In the genomic region with DNA sequence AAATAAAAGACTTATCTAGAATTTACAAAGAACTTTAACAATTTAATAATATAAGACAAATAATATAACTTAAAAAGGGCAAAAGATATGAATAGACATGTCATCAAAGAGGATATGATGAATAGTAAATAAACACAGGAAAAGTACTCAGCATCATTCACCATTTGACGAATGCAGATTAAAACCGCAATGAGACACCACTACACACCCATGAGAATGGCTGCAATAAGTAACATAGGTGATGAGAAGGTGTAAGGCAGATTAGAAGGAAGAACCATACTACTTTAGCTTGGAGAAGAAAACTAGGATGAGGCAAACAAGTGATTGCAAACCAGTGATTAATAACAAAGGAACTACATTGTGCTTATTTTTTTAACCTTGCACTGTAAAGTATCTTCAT, we compare ENCODE assay signal across 18 cellular contexts.
A peak's percentile ranks its signal among the peaks of the same experiment; 100 is the strongest.
DNase-seq lines count a peak whose midpoint lies in the region; ATAC-seq and TF ChIP-seq lines count a peak whose summit lies in the region.
"Had no signal": no experiment of that assay in that cellular context is flagged by ENCODE, and none has a peak within 500 bp of the region (broad histone marks: within the 10 kb centered on the region; RNA-seq: fewer than 3 reads in every experiment).

No MANE protein-coding gene starts in this region.

- H3K27me3 ChIP-seq in PC-3 (ENCODE audit: low read length) = peaks cover 13% of the 10 kb centered on the region

- intact Hi-C loops in PC-3 (cut with micrococcal nuclease) = no loop called here
- intact Hi-C loops in posterior cingulate gyrus (cut with DNase I) = no loop called here

- no peaks in the 10 kb centered on the region for H3F3A ChIP-seq in PC-3 (ENCODE audit: low read length, unreplicated experiment)

- no peak overlapping the region for H3K9ac ChIP-seq in PC-3 (ENCODE audit: low read length)

- ATAC-seq in PC-3 = no peak
- ATAC-seq in GM19328 (IDR thresholded peaks at IDR 0.05; ENCODE audit: unreplicated experiment) = no peak
- ATAC-seq: A549; CD8-positive, alpha-beta T cell had no signal

- POLR2A ChIA-PET in PC-3 (lab: Charles Lee; ENCODE audit: unreplicated experiment) = no interaction called here

- H3K36me3 ChIP-seq in PC-3 (ENCODE audit: low read depth, low read length) = no peaks in the 10 kb centered on the region
- H3K36me3 ChIP-seq: BE2C, HAP-1 had no signal

- no peaks in the 10 kb centered on the region for H3K79me2 ChIP-seq in PC-3 (ENCODE audit: low read length)

- no peaks in the 10 kb centered on the region for H4K20me1 ChIP-seq in PC-3 (ENCODE audit: low read length)

- no peaks in the 10 kb centered on the region for H3K9me3 ChIP-seq in PC-3 (ENCODE audit: low read length)
- H3K9me3 ChIP-seq: A549, BE2C, HAP-1 had no signal

- H3K4me3 ChIP-seq in PC-3 (ENCODE audit: low read length) (no peak overlapping the region), epithelial cell of esophagus (ENCODE audit: low read length) (no peak overlapping the region)
- H3K4me3 ChIP-seq: A549, HAP-1 had no signal

- no peaks in the 10 kb centered on the region for H3K4me1 ChIP-seq in PC-3 (ENCODE audit: insufficient read depth, low read length)
- H3K4me1 ChIP-seq: A549, BE2C, HAP-1 had no signal

- no TSS peak for BruUV-seq in PC-3 (replicated peaks; lab: Mats Ljungman, UMichigan)

- peak; percentile 42 for DNase-seq in PC-3
- DNase-seq in SW480 (ENCODE audit: low spot score) = peak; percentile 7
- DNase-seq in epithelial cell of esophagus (ENCODE audit: low read depth) = peak; percentile 95
- DNase-seq in posterior cingulate gyrus = no peak
- no peak for DNase-seq in C1 segment of cervical spinal cord (lab: John Stamatoyannopoulos, UW)
- no peak for DNase-seq in cortex of kidney (lab: John Stamatoyannopoulos, UW)
- DNase-seq: BE2C; CD8-positive, alpha-beta T cell; COR-L47; DMS153; DMS79 treated with DMSO at 0.1 percent for 48 hours; GDM1; GOT3; IMR-90 had no signal

- no peak for TF ChIP-seq CTCF in PC-3 (conservative IDR thresholded peaks at IDR 0.05; ENCODE audit: low read depth, low read length)
- no peak for TF ChIP-seq CTCF in epithelial cell of esophagus (IDR thresholded peaks at IDR 0.05; ENCODE audit: insufficient read depth, low read depth, low read length, missing control alignments)

- H2AFZ ChIP-seq in PC-3 (ENCODE audit: low read length) = no peak overlapping the region

- no peak overlapping the region for H3K4me2 ChIP-seq in PC-3 (ENCODE audit: low read length)
- H3K4me2 ChIP-seq: A549 had no signal

- no peaks in the 10 kb centered on the region for H3K9me2 ChIP-seq in PC-3 (replicated peaks; ENCODE audit: low read length)

- H3K27ac ChIP-seq in PC-3 (ENCODE audit: low read length) = no peak overlapping the region
- H3K27ac ChIP-seq: A549, HL-60 had no signal

- CTCF ChIA-PET in PC-3 (lab: Charles Lee) = no interaction called here

Comparison
In these comparisons a context has a peak if more than half of its experiments do, and no peak if none do; other contexts are left out.
1. DNase-seq: peak in PC-3 (single experiment), SW480 (single experiment) and epithelial cell of esophagus (single experiment); none in posterior cingulate gyrus (0 of 10), C1 segment of cervical spinal cord (0 of 14) and cortex of kidney (single experiment).